ENCODE assay signal across 23 cellular contexts in genomic region chr3:79761441-79761840, GRCh38.
"Had no signal": no experiment of that assay in that cellular context is flagged by ENCODE, and none has a peak within 500 bp of the region (broad histone marks: within the 10 kb centered on the region; RNA-seq: fewer than 3 reads in every experiment).

No MANE protein-coding gene starts in this region.

- ATAC-seq: effector memory CD8-positive, alpha-beta T cell; heart right ventricle; left ventricle myocardium superior; lower lobe of right lung; natural killer cell; right lobe of liver; stimulated activated naive B cell treated with anti-CD40 and anti-IgM and Interleukin-4, amounts not matched to agents 10 μg/mL and 1 μg/mL and 100 μg/mL, for 72 hours had no signal

- DNase-seq: cortex of kidney; effector memory CD8-positive, alpha-beta T cell; erythroblast; esophagus squamous epithelium; foreskin melanocyte; glutamatergic neuron; heart right ventricle; hypothalamus; immature natural killer cell; left ventricle myocardium superior; lower lobe of right lung; natural killer cell; occipital lobe; ovary; retina; right lobe of liver; small intestine; stimulated activated CD4-positive, alpha-beta T cell treated with anti-CD3 and anti-CD28 coated beads, Interleukin-15, amount 100 ng/mL, for 24 hours; stimulated activated CD4-positive, alpha-beta T cell treated with anti-CD3 and anti-CD28 coated beads, Interleukin-2, amount 100 ng/mL, for 48 hours; stimulated activated naive B cell treated with anti-CD40 and anti-IgM and Interleukin-4, amounts not matched to agents 10 μg/mL and 1 μg/mL and 100 μg/mL, for 72 hours; upper lobe of left lung had no signal

- H3K27ac ChIP-seq: esophagus squamous epithelium, heart right ventricle, lower lobe of right lung, ovary, right lobe of liver, thoracic aorta, tibial nerve, upper lobe of left lung had no signal

- H3K36me3 ChIP-seq: esophagus squamous epithelium, heart right ventricle, lower lobe of right lung, ovary, right lobe of liver, thoracic aorta, tibial nerve, upper lobe of left lung had no signal

- H3K4me1 ChIP-seq: lower lobe of right lung, right lobe of liver had no signal

- H3K27me3 ChIP-seq: ovary, right lobe of liver had no signal

- H3K4me3 ChIP-seq: esophagus squamous epithelium, heart right ventricle, lower lobe of right lung, ovary, right lobe of liver, thoracic aorta, tibial nerve, upper lobe of left lung had no signal

- H3K9me3 ChIP-seq: esophagus squamous epithelium, heart right ventricle, lower lobe of right lung, ovary, right lobe of liver, thoracic aorta, tibial nerve, upper lobe of left lung had no signal
